In the genomic region with DNA sequence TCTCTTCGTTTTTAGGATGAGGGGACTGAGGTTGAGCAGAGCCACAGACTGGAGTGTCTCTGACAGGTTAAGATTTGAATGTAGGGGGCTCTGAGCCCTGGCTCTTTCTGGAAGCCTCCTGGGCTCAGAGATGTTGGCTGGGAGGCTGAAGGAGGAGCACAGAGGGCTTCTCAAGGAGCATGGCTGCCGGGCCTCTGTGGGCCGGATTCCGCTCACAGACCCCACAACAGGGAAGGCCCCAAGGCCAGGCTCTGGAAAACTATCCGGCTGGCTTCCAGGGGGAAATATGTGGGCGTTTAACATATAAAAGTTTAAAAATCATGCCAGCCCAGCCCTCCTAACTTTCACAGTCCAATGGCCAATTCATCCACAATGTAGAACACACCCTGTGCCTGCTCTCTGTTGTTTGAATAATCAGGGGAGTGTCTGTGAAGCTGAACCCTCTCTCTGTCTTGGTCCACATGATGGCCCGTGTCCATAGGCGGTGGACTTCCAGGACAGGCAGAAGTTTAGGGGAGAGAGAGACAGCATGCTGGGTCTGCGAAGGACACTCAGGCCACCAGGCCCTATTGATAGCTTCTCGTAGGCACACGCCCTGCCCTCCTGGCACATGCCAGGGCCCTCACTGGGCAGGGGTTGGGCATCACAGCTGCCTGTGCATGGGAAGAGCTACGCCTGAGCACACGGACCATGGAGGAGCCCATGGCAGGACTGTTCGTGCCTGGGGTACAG, we compare ENCODE assay signal across 17 cellular contexts.
"Had no signal": no experiment of that assay in that cellular context is flagged by ENCODE, and none has a peak within 500 bp of the region (broad histone marks: within the 10 kb centered on the region; RNA-seq: fewer than 3 reads in every experiment).

No MANE protein-coding gene starts in this region.

- H3K36me3 ChIP-seq: SJCRH30, transverse colon had no signal

- H3K9ac ChIP-seq: parathyroid adenoma had no signal

- H3K79me2 ChIP-seq: parathyroid adenoma had no signal

- H3K4me3 ChIP-seq: dorsolateral prefrontal cortex, left lung, mucosa of descending colon, SJCRH30, transverse colon had no signal

- H3K27ac ChIP-seq: dorsolateral prefrontal cortex, left lung, parathyroid adenoma, SJCRH30, transverse colon had no signal

- H3K27me3 ChIP-seq: SJCRH30, transverse colon had no signal

- ATAC-seq: activated naive CD8-positive, alpha-beta T cell treated with anti-CD3 and anti-CD28 coated beads, Interleukin-2, amount 50 U/mL, for 24 hours; activated T-cell treated with anti-CD3 and anti-CD28 coated beads, Interleukin-2, amount 50 U/mL, for 72 hours; left lung; mucosa of descending colon; stimulated activated naive CD8-positive, alpha-beta T cell treated with anti-CD3 and anti-CD28 coated beads, Interleukin-15, Interleukin-2, amounts not matched to agents 100 U/mL and 50 U/mL, for 24 hours had no signal

- H3K9me3 ChIP-seq: left lung, mucosa of descending colon, SJCRH30, transverse colon had no signal

- DNase-seq: activated naive CD8-positive, alpha-beta T cell treated with anti-CD3 and anti-CD28 coated beads, Interleukin-2, amount 50 U/mL, for 24 hours; activated T-cell treated with anti-CD3 and anti-CD28 coated beads, Interleukin-2, amount 50 U/mL, for 72 hours; anterior cingulate cortex; central memory CD4-positive, alpha-beta T cell; dorsolateral prefrontal cortex; foreskin melanocyte; kidney; left lung; mucosa of descending colon; naive B cell; SJCRH30; stimulated activated CD4-positive, alpha-beta T cell treated with anti-CD3 and anti-CD28 coated beads, Interleukin-1b, Interleukin-23, amount 100 ng/mL, for 48 hours; stimulated activated CD8-positive, alpha-beta memory T cell treated with anti-CD3 and anti-CD28 coated beads, Interleukin-4, amount 100 ng/mL, for 48 hours; stimulated activated naive CD8-positive, alpha-beta T cell treated with anti-CD3 and anti-CD28 coated beads, Interleukin-15, Interleukin-2, amounts not matched to agents 100 U/mL and 50 U/mL, for 24 hours; substantia nigra; transverse colon had no signal

- H3K4me1 ChIP-seq: parathyroid adenoma had no signal
